8 cellular contexts compared by ENCODE assay signal in the genomic region with DNA sequence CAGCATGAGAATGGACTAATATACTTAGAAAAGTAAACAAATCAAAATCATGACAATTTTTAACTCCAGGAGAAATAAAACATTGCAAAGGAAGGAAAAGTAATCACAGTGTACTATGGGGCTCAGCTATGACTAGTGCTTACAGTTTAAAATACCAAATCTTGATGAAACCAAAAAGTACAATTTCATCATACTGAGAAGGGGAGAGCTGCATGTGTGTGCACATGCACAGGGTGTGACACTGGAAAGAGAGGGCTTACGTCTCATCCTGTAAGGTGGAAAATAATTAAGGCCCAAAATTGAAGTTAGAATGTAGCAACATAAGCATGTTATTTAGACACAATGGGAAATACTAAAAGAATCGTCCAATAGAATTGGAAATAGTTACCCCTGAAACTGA.
"Had no signal": no experiment of that assay in that cellular context is flagged by ENCODE, and none has a peak within 500 bp of the region (broad histone marks: within the 10 kb centered on the region; RNA-seq: fewer than 3 reads in every experiment).

No MANE protein-coding gene starts in this region.

- FAIRE-seq: HepG2, HTR-8/SVneo had no signal

- H3K9me3 Mint-ChIP-seq: IgD-negative memory B cell had no signal

- H3K4me3 Mint-ChIP-seq: IgD-negative memory B cell had no signal

- H3K27ac ChIP-seq: HL-60, KMS-11 had no signal

- H3K4me2 ChIP-seq: KMS-11 had no signal

- H3K4me1 Mint-ChIP-seq: IgD-negative memory B cell had no signal

- H3K27me3 Mint-ChIP-seq: IgD-negative memory B cell had no signal

- ATAC-seq: HepG2 had no signal

- H3K9ac ChIP-seq: KMS-11 had no signal

- DNase-seq: IMR-90, KBM-7, KG1 had no signal
